Comparison of ENCODE assay signal across 1 cellular context in genomic region chr15:50184863-50185504, GRCh38.
TF ChIP-seq lines count a peak whose summit lies in the region.

No MANE protein-coding gene starts in this region.

TF ChIP-seq in HepG2, 621 proteins besides CTCF, POLR2A, EP300 and RAD21 (continues in another document):
- TF ChIP-seq AHDC1 (CRISPR knock-in tag; IDR thresholded peaks at IDR 0.05; ENCODE audit: borderline replicate concordance) (peak; percentile 39; the same call in 1 of the 2 replicates), NPAS2 (CRISPR knock-in tag; IDR thresholded peaks at IDR 0.05; ENCODE audit: borderline replicate concordance) (no peak), ZNF224 (CRISPR knock-in tag; IDR thresholded peaks at IDR 0.05) (no peak), ZBTB44 (CRISPR knock-in tag; IDR thresholded peaks at IDR 0.05) (no peak), KDM6A (CRISPR knock-in tag; IDR thresholded peaks at IDR 0.05; ENCODE audit: low read depth) (peak; percentile 46; the same call in 1 of the 2 replicates), KDM5A (IDR thresholded peaks at IDR 0.05; ENCODE audit: borderline replicate concordance, low read length) (no peak), NRL (CRISPR knock-in tag; IDR thresholded peaks at IDR 0.05; ENCODE audit: borderline replicate concordance) (no peak), ARID5B (CRISPR knock-in tag; IDR thresholded peaks at IDR 0.05) (0 out of 2 replicates have a peak, but pooled peaks have one; percentile 43), CEBPZ (IDR thresholded peaks at IDR 0.05; ENCODE audit: low read length) (no peak), NCOR1 (IDR thresholded peaks at IDR 0.05; ENCODE audit: borderline replicate concordance, low read length) (no peak), ZNF850 (CRISPR knock-in tag; conservative IDR thresholded peaks at IDR 0.05) (no peak), ARID3A (IDR thresholded peaks at IDR 0.05; ENCODE audit: low read depth, low read length) (peak; percentile 37; the same call in 1 of the 2 replicates), REPIN1 (CRISPR knock-in tag; IDR thresholded peaks at IDR 0.05; ENCODE audit: borderline replicate concordance, low read depth) (no peak), ZNF460 (CRISPR knock-in tag; IDR thresholded peaks at IDR 0.05; ENCODE audit: borderline replicate concordance) (no peak), TARDBP (CRISPR knock-in tag; IDR thresholded peaks at IDR 0.05) (peak; percentile 25; the same call in 1 of the 2 replicates), TEAD2 (CRISPR knock-in tag; IDR thresholded peaks at IDR 0.05) (no peak), PAXIP1 (CRISPR knock-in tag; conservative IDR thresholded peaks at IDR 0.05) (peak; percentile 86), ZNF670 (CRISPR knock-in tag; IDR thresholded peaks at IDR 0.05; ENCODE audit: borderline replicate concordance) (no peak), ZSCAN21 (CRISPR knock-in tag; IDR thresholded peaks at IDR 0.05; ENCODE audit: borderline replicate concordance) (no peak)
